In the genomic region with DNA sequence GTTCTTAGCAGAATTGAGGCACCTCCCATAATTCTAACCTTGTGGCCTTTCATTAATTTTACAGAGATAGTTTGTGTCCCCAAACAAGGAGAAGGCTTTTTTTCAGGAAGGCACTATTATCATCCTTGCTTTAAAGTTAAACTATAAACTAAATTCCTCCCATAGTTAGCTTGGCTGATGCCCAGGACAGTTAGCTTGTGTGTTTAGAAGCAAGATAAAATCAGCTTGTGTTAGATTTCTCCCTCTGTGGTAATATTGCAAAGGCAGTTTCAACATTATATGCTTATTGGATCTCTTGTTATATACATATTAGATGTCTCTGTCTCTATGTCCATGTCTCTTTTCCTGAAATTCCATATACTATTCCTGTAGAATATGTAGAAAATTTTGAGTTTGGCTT, we compare ENCODE assay signal across 14 cellular contexts.
"Had no signal": no experiment of that assay in that cellular context is flagged by ENCODE, and none has a peak within 500 bp of the region (broad histone marks: within the 10 kb centered on the region; RNA-seq: fewer than 3 reads in every experiment).

No MANE protein-coding gene starts in this region.

- H3K4me1 Mint-ChIP-seq: immature natural killer cell; naive thymus-derived CD4-positive, alpha-beta T cell had no signal

- H3K27ac Mint-ChIP-seq: activated naive CD8-positive, alpha-beta T cell; immature natural killer cell; naive thymus-derived CD4-positive, alpha-beta T cell had no signal

- H3K36me3 ChIP-seq: esophagus squamous epithelium, neutrophil, upper lobe of left lung had no signal

- H3K27ac ChIP-seq: esophagus squamous epithelium, neutrophil, upper lobe of left lung had no signal

- H3K4me3 ChIP-seq: esophagus squamous epithelium, upper lobe of left lung had no signal

- H3K27me3 ChIP-seq: esophagus squamous epithelium, neutrophil, upper lobe of left lung had no signal

- H3K4me3 Mint-ChIP-seq: activated naive CD8-positive, alpha-beta T cell; immature natural killer cell; naive thymus-derived CD4-positive, alpha-beta T cell had no signal

- H3K4me1 ChIP-seq: esophagus squamous epithelium, upper lobe of left lung had no signal

- ATAC-seq: activated CD4-positive, CD25-positive, alpha-beta regulatory T cell treated with anti-CD3 and anti-CD28 coated beads, Interleukin-2, amount 50 U/mL, for 24 hours; left colon; naive thymus-derived CD4-positive, alpha-beta T cell; right cardiac atrium had no signal

- DNase-seq: activated CD4-positive, alpha-beta T cell treated with anti-CD3 and anti-CD28 coated beads, Interleukin-2, amount 50 U/mL, for 4 hours; activated effector memory CD4-positive, alpha-beta T cell treated with anti-CD3 and anti-CD28 coated beads, Interleukin-2, amount 50 U/mL, for 16 hours; activated T-cell treated with anti-CD3 and anti-CD28 coated beads, Interleukin-2, amount 50 U/mL, for 1 hour; anterior cingulate cortex; esophagus squamous epithelium; immature natural killer cell; left colon; naive thymus-derived CD4-positive, alpha-beta T cell; right cardiac atrium; stimulated activated naive CD4-positive, alpha-beta T cell; upper lobe of left lung had no signal
